In the genomic region with DNA sequence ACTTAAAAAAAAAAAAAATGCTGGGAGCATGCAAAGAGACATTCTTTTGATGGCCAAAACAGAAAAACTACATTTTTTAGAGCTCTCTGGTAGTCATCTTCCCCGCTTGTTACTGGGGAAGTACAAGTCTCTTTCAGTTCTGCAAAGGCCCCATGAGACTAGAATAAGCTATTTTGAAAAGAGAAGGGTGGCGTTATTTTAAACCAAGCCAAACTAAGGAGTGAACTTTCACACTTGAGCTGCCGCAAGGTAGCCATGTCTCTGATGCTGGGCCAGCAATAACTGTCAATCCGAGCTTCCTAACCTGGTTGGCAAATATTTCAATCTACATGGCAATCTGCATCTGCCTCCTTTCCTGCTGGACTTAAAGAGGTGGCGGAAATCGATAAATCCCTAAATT, we compare ENCODE assay signal across 13 cellular contexts.
DNase-seq lines count a peak whose midpoint lies in the region; ATAC-seq lines count a peak whose summit lies in the region.
"Had no signal": no experiment of that assay in that cellular context is flagged by ENCODE, and none has a peak within 500 bp of the region (broad histone marks: within the 10 kb centered on the region; RNA-seq: fewer than 3 reads in every experiment).

No MANE protein-coding gene starts in this region.

- DNase-seq in medulla oblongata (ENCODE audit: extremely low spot score) (peak; percentile 46), COLO829 (ENCODE audit: low spot score) (no peak), GF-D8 (lab: John Stamatoyannopoulos, UW) (no peak), NCI-H2081 treated with DMSO at 0.1 percent for 48 hours (lab: John Stamatoyannopoulos, UW) (no peak)
- DNase-seq in effector memory CD8-positive, alpha-beta T cell: no peak
- DNase-seq: activated CD8-positive, alpha-beta memory T cell treated with anti-CD3 and anti-CD28 coated beads, Interleukin-2, amount 50 U/mL, for 48 hours; foreskin fibroblast; mammary epithelial cell; NCI-H187 treated with DMSO at 0.1 percent for 48 hours had no signal

- peaks cover 5 to 13% of the 10 kb centered on the region in 2 donors for H3K4me1 Mint-ChIP-seq in effector memory CD8-positive, alpha-beta T cell (ENCODE audit: low read depth in 2 of 2)

- H3K27me3 Mint-ChIP-seq in effector memory CD8-positive, alpha-beta T cell: no peaks in the 10 kb centered on the region

- no peaks in the 10 kb centered on the region for H3K36me3 Mint-ChIP-seq in effector memory CD8-positive, alpha-beta T cell (ENCODE audit: insufficient read depth)

- no peaks in the 10 kb centered on the region for H3K9me3 Mint-ChIP-seq in effector memory CD8-positive, alpha-beta T cell

- no peak overlapping the region for H3K27ac Mint-ChIP-seq in effector memory CD8-positive, alpha-beta T cell

- peak; percentile 96 for ATAC-seq in GM18867 (IDR thresholded peaks at IDR 0.05; ENCODE audit: unreplicated experiment)
- peak; percentile 98 for ATAC-seq in GM21723 (IDR thresholded peaks at IDR 0.05; ENCODE audit: unreplicated experiment)
- ATAC-seq in HG03354 (IDR thresholded peaks at IDR 0.05; ENCODE audit: poor library complexity, severe bottlenecking, unreplicated experiment): peak; percentile 86
- no peak for ATAC-seq in effector memory CD8-positive, alpha-beta T cell (replicated peaks)
- ATAC-seq: SK-N-SH treated with all-trans-retinoic acid at 6 μM for 48 hours had no signal

- H3K4me3 Mint-ChIP-seq in effector memory CD8-positive, alpha-beta T cell: no peak overlapping the region
